ENCODE assay signal across 11 cellular contexts in the genomic region with DNA sequence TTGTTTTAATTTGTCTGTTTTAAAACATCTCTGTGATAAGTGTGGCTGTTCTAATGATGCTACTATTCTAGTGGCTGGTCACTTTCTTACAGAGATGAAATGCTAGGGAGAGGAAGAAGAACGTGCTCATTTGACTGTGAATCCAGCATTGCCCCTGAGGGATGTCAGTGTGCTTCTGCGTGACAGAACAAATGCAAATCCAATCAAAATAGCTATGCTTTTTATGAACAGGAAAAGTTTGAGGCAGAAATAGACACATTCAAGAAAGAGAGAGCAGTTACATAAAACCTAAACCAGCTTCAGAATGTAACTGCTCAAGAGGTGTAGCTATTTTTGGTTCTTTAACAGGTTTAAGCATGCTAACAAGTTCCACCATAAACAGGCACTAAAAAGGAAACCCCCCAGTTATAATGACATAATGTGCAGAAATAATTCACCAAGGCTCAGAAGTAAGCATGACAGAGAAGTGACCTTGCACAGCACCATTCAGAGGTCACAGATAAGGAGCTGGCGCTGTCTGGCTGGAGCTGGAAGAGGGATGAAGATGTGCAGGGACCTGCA.
DNase-seq lines count a peak whose midpoint lies in the region; ATAC-seq lines count a peak whose summit lies in the region.
"Had no signal": no experiment of that assay in that cellular context is flagged by ENCODE, and none has a peak within 500 bp of the region (broad histone marks: within the 10 kb centered on the region; RNA-seq: fewer than 3 reads in every experiment).

No MANE protein-coding gene starts in this region.

- no peak overlapping the region for H3K18ac ChIP-seq in mesendoderm (ENCODE audit: low read length)

- H2BK15ac ChIP-seq in mesendoderm (replicated peaks; ENCODE audit: low read depth), result no peak overlapping the region

- 87 to 88% methylated on average over 2 of the region's 3 CpGs for WGBS in mesodermal cell (ENCODE audit: insufficient coverage in 2 of 2), 2 experiments
- WGBS in mesendoderm (ENCODE audit: extremely low coverage, insufficient coverage, low lambda C conversion rate), result no CpG with 5 or more reads among the region's 3 CpGs

- no peak for DNase-seq in mesendoderm
- no peak for DNase-seq in HPDE6-E6E7 (ENCODE audit: extremely low spot score)
- DNase-seq in NCI-H1694 (lab: John Stamatoyannopoulos, UW), result no peak
- no peak for DNase-seq in NCI-H2081 (lab: John Stamatoyannopoulos, UW)
- DNase-seq: activated CD8-positive, alpha-beta memory T cell treated with anti-CD3 and anti-CD28 coated beads for 24 hours; SIG-M5 had no signal

- H4K8ac ChIP-seq in mesendoderm (ENCODE audit: low read depth, low read length), result no peak overlapping the region

- H3K9ac ChIP-seq in mesendoderm (ENCODE audit: low read length), result no peak overlapping the region

- H3K4ac ChIP-seq in mesendoderm (ENCODE audit: low read depth, low read length), result no peak overlapping the region

- H3K4me1 ChIP-seq in mesodermal cell (ENCODE audit: control insufficient read depth, insufficient read depth, low read length, poor library complexity, severe bottlenecking) (no peaks in the 10 kb centered on the region), mesendoderm (ENCODE audit: control insufficient read depth, low read depth, low read length) (peaks cover 4% of the 10 kb centered on the region)

- no peak overlapping the region for H3K4me2 ChIP-seq in mesendoderm (ENCODE audit: low read length)

- no peak overlapping the region for H3K4me3 ChIP-seq in mesodermal cell (ENCODE audit: extremely low read depth, insufficient read depth, low read length, poor library complexity, severe bottlenecking)
- H3K4me3 ChIP-seq in mesendoderm (ENCODE audit: low read length), result no peak overlapping the region

- no peak overlapping the region for H2BK120ac ChIP-seq in mesendoderm (ENCODE audit: low read depth, low read length)

- H3K27me3 ChIP-seq in mesendoderm (ENCODE audit: insufficient read depth, low read length, poor library complexity), result no peaks in the 10 kb centered on the region

- H3K79me2 ChIP-seq in mesendoderm (ENCODE audit: control insufficient read depth, insufficient read depth, low read length), result no peaks in the 10 kb centered on the region

- H4K5ac ChIP-seq in mesendoderm (ENCODE audit: low read length), result no peak overlapping the region

- H3K9me3 ChIP-seq in mesodermal cell (ENCODE audit: control insufficient read depth, low read length), result no peaks in the 10 kb centered on the region

- H3K56ac ChIP-seq in mesendoderm (ENCODE audit: low read length), result no peak overlapping the region

- ATAC-seq in GM18868 (IDR thresholded peaks at IDR 0.05; ENCODE audit: unreplicated experiment) (peak; percentile 81), GM21529 (IDR thresholded peaks at IDR 0.05; ENCODE audit: unreplicated experiment) (peak; percentile 74), HG03175 (IDR thresholded peaks at IDR 0.05; ENCODE audit: unreplicated experiment) (peak; percentile 65)
- ATAC-seq: esophagus mucosa had no signal

- H3K27ac ChIP-seq in mesodermal cell (ENCODE audit: low read depth, low read length, severe bottlenecking) (peak overlapping the region; percentile 6), mesendoderm (ENCODE audit: low read depth, low read length) (no peak overlapping the region)

- no peak overlapping the region for H2AK5ac ChIP-seq in mesendoderm (ENCODE audit: low read length)

- no peak overlapping the region for H2BK5ac ChIP-seq in mesendoderm (ENCODE audit: low read length)

- H3K23ac ChIP-seq in mesendoderm (ENCODE audit: low read length), result no peak overlapping the region

- H3K79me1 ChIP-seq in mesendoderm (ENCODE audit: low read length), result no peaks in the 10 kb centered on the region

- H3K36me3 ChIP-seq in mesodermal cell (ENCODE audit: control insufficient read depth, insufficient read depth, low read length) (no peaks in the 10 kb centered on the region), mesendoderm (ENCODE audit: control insufficient read depth, insufficient read depth, low read length) (no peaks in the 10 kb centered on the region)
